10 cellular contexts compared by ENCODE assay signal in the genomic region with DNA sequence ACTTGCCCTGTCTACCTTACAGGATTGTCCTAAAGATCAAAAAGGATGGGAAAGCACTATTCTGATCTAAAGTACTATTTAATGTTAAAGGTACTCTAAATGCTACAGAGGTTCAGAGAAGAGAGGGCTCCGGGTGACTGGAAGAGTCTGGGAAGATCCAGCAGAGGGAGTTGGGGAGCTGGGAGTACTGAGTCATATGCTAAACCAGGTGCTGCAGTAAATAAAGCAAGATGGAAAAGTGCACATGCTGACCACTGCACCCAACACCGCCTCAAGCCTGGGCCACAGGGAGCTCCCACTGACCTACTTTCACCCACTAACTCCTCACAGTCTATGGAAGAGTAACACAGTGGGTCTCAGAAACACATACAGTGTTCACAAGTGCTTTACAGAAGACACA. TPM values are rescaled to one million over a fixed set of nuclear protein-coding genes. Genes with fewer than 3 reads are reported as not detected.
DNase-seq lines count a peak whose midpoint lies in the region; ATAC-seq and TF ChIP-seq lines count a peak whose summit lies in the region.
"Had no signal": no experiment of that assay in that cellular context is flagged by ENCODE, and none has a peak within 500 bp of the region (broad histone marks: within the 10 kb centered on the region; RNA-seq: fewer than 3 reads in every experiment).

No MANE protein-coding gene starts in this region.

- H3K27me3 Mint-ChIP-seq in activated CD4-positive, alpha-beta T cell treated with anti-CD3 and anti-CD28 coated beads for 36 hours = no peaks in the 10 kb centered on the region

- no peaks in the 10 kb centered on the region for H3K4me1 Mint-ChIP-seq in activated CD4-positive, alpha-beta T cell treated with anti-CD3 and anti-CD28 coated beads for 36 hours

- no peak for TF ChIP-seq EP300 in transverse colon (IDR thresholded peaks at IDR 0.05; ENCODE audit: low read depth)

- H3K27me3 ChIP-seq in OCI-LY3 (ENCODE audit: low read depth, low read length) (peaks cover 28% of the 10 kb centered on the region), transverse colon (no peaks in the 10 kb centered on the region)

- TF ChIP-seq CTCF in OCI-LY3 (IDR thresholded peaks at IDR 0.05; ENCODE audit: low read depth, low read length) (0 out of 2 replicates have a peak, but pooled peaks have one; percentile 12), fibroblast of the aortic adventitia (IDR thresholded peaks at IDR 0.05; ENCODE audit: insufficient read depth, low read length) (peak; percentile 66), transverse colon (IDR thresholded peaks at IDR 0.05) (peak in 3 of 5 experiments; percentile 13 to 35 (median 25))

- WGBS in transverse colon (ENCODE audit: low coverage in 1 of 2), 2 donors = 27% methylated on average over 2 of the region's 2 CpGs; no CpG with 5 or more reads in 1 of the 2 donors

- H3K36me3 ChIP-seq in OCI-LY3 (replicated peaks; ENCODE audit: low read depth, low read length) (no peaks in the 10 kb centered on the region), transverse colon (no peaks in the 10 kb centered on the region)

- no peak overlapping the region for H3K4me3 ChIP-seq in OCI-LY3 (ENCODE audit: low read length)
- H3K4me3 ChIP-seq in fibroblast of the aortic adventitia (ENCODE audit: low read depth, low read length) = no peak overlapping the region
- H3K4me3 ChIP-seq in transverse colon = no peak overlapping the region
- H3K4me3 ChIP-seq: coronary artery had no signal

- H3K9me3 Mint-ChIP-seq in activated CD4-positive, alpha-beta T cell treated with anti-CD3 and anti-CD28 coated beads for 36 hours (ENCODE audit: low read depth) = no peaks in the 10 kb centered on the region

- no peaks in the 10 kb centered on the region for H4K20me1 ChIP-seq in OCI-LY3 (ENCODE audit: insufficient read depth, low read length)

- no peak overlapping the region for H3K9ac ChIP-seq in OCI-LY3 (ENCODE audit: low read length)

- H3K4me1 ChIP-seq in OCI-LY3 (ENCODE audit: low read length) (no peaks in the 10 kb centered on the region), transverse colon (peaks cover 0 to 6% (median 0%) of the 10 kb centered on the region in 4 donors)

- no peaks in the 10 kb centered on the region for H3K36me3 Mint-ChIP-seq in activated CD4-positive, alpha-beta T cell treated with anti-CD3 and anti-CD28 coated beads for 36 hours (ENCODE audit: low read depth)

- TF ChIP-seq POLR2A in transverse colon (IDR thresholded peaks at IDR 0.05) = no peak

- no peak overlapping the region for H3K4me2 ChIP-seq in OCI-LY3 (ENCODE audit: low read length)

- H2AFZ ChIP-seq in OCI-LY3 (ENCODE audit: low read depth, low read length) = no peak overlapping the region

- peak; percentile 6 for DNase-seq in activated CD4-positive, alpha-beta T cell treated with anti-CD3 and anti-CD28 coated beads for 36 hours
- DNase-seq in activated CD4-positive, alpha-beta T cell treated with anti-CD3 and anti-CD28 coated beads for 1 hour = no peak
- DNase-seq in fibroblast of the aortic adventitia (ENCODE audit: low read depth) (peak; percentile 54), transverse colon (peak; percentile 24), C1 segment of cervical spinal cord (lab: John Stamatoyannopoulos, UW) (no peak)
- DNase-seq in activated CD8-positive, alpha-beta memory T cell treated with anti-CD3 and anti-CD28 coated beads, Interleukin-2, amount 50 U/mL, for 4 hours = no peak
- DNase-seq: NCI-H446 treated with DMSO at 0.1 percent for 48 hours had no signal

- H3K4me3 Mint-ChIP-seq in activated CD4-positive, alpha-beta T cell treated with anti-CD3 and anti-CD28 coated beads for 36 hours = no peak overlapping the region

- no peak overlapping the region for H3K27ac Mint-ChIP-seq in activated CD4-positive, alpha-beta T cell treated with anti-CD3 and anti-CD28 coated beads for 36 hours

- CTCF ChIA-PET in activated CD4-positive, alpha-beta T cell treated with anti-CD3 and anti-CD28 coated beads for 36 hours (lab: Charles Lee) = interaction anchor here (1.6 kb wide), 1 partner anchor 11 kb away, joined by 3 read pairs; no protein-coding TSS in a partner anchor

- no peaks in the 10 kb centered on the region for H3K79me2 ChIP-seq in OCI-LY3 (ENCODE audit: low read length)

- H3K27ac ChIP-seq in OCI-LY3 (ENCODE audit: low read length) (no peak overlapping the region), transverse colon (no peak overlapping the region)
- H3K27ac ChIP-seq: coronary artery had no signal

- ATAC-seq in activated CD4-positive, alpha-beta T cell treated with anti-CD3 and anti-CD28 coated beads for 36 hours = no peak
- ATAC-seq in HG03439 (IDR thresholded peaks at IDR 0.05; ENCODE audit: unreplicated experiment) = no peak

- intact Hi-C loops in activated CD4-positive, alpha-beta T cell treated with anti-CD3 and anti-CD28 coated beads for 36 hours (cut with DNase I, micrococcal nuclease) = no loop called here
- intact Hi-C loops in transverse colon (cut with DNase I; ENCODE audit: low total_unique reads) = no loop called here

- H3K9me3 ChIP-seq in OCI-LY3 (ENCODE audit: insufficient read depth, low read length) (no peaks in the 10 kb centered on the region), transverse colon (no peaks in the 10 kb centered on the region)

- POLR2A ChIA-PET in activated CD4-positive, alpha-beta T cell treated with anti-CD3 and anti-CD28 coated beads for 36 hours (lab: Charles Lee) = no interaction called here

- in situ Hi-C loops in transverse colon (cut with MboI; ENCODE audit: low pct_ligation_motif_present in 1 of 4, low pct_unique_long_range_greater_than_20kb in 1 of 4, low sequenced_read_pairs in 3 of 4) = no loop called here

RNA-seq across cellular contexts. Expression of gene WT1, which starts 49.3 kb away (rescaled TPM):
- total RNA-seq in activated CD4-positive, alpha-beta T cell treated with anti-CD3 and anti-CD28 coated beads for 36 hours = not detected
- total RNA-seq in fibroblast of the aortic adventitia (ENCODE audit: low replicate concordance) (0.27 and 46.6 TPM in 2 replicates), transverse colon (1 to 10 TPM in 1 of 4 donors, under 1 TPM in 2, not detected in 1; 0.55 to 3.0 (median 0.95) TPM)

Comparison
In these comparisons a context has a peak if more than half of its experiments do, and no peak if none do; other contexts are left out.
1. DNase-seq: peak in activated CD4-positive, alpha-beta T cell treated with anti-CD3 and anti-CD28 coated beads for 36 hours (single experiment), fibroblast of the aortic adventitia (single experiment) and transverse colon (single experiment); none in activated CD4-positive, alpha-beta T cell treated with anti-CD3 and anti-CD28 coated beads for 1 hour (single experiment), C1 segment of cervical spinal cord (0 of 14) and activated CD8-positive, alpha-beta memory T cell treated with anti-CD3 and anti-CD28 coated beads, Interleukin-2, amount 50 U/mL, for 4 hours (single experiment).
2. CTCF ChIP-seq: peak in every context shown above with its lines; median percentile 66 in fibroblast of the aortic adventitia; 25 in transverse colon; 12 in OCI-LY3.